ENCODE assay signal across 11 cellular contexts in genomic region chr20:62219101-62219991, GRCh38. TPM values are rescaled to one million over a fixed set of nuclear protein-coding genes. Genes with fewer than 3 reads are reported as not detected.
DNase-seq lines count a peak whose midpoint lies in the region; ATAC-seq and TF ChIP-seq lines count a peak whose summit lies in the region.
"Had no signal": no experiment of that assay in that cellular context is flagged by ENCODE, and none has a peak within 500 bp of the region (broad histone marks: within the 10 kb centered on the region; RNA-seq: fewer than 3 reads in every experiment).

No MANE protein-coding gene starts in this region.

- peak; percentile 32 for ATAC-seq in activated CD8-positive, alpha-beta memory T cell treated with anti-CD3 and anti-CD28 coated beads, Interleukin-2, amount 10 ng/mL, durations not matched to agents 7 days and 5 days
- peak; percentile 4 for ATAC-seq in foreskin keratinocyte
- peak; percentile 19 to 30 for ATAC-seq in stimulated activated naive B cell treated with anti-CD40 and anti-IgM and Interleukin-4, amounts not matched to agents 10 μg/mL and 1 μg/mL and 100 μg/mL, for 72 hours (replicated peaks)

- no peaks in the 10 kb centered on the region for H3K36me3 ChIP-seq in HAP-1 (replicated peaks)

- DNase-seq in activated CD8-positive, alpha-beta memory T cell treated with anti-CD3 and anti-CD28 coated beads, Interleukin-2, amount 10 ng/mL, durations not matched to agents 7 days and 5 days: no peak
- DNase-seq in activated CD8-positive, alpha-beta memory T cell treated with anti-CD3 and anti-CD28 coated beads, Interleukin-2, amount 50 U/mL, for 48 hours: no peak
- peak; percentile 78 for DNase-seq in NCI-H82 (lab: John Stamatoyannopoulos, UW)
- DNase-seq in foreskin keratinocyte: no peak
- DNase-seq in stimulated activated naive B cell treated with anti-CD40 and anti-IgM and Interleukin-4, amounts not matched to agents 10 μg/mL and 1 μg/mL and 100 μg/mL, for 72 hours: no peak
- no peak for DNase-seq in globus pallidus (ENCODE audit: low spot score)
- no peak for DNase-seq in activated CD8-positive, alpha-beta memory T cell treated with anti-CD3 and anti-CD28 coated beads for 24 hours
- DNase-seq in HAP-1 (ENCODE audit: low spot score in 2 of 2): no peak

- H3K4me1 ChIP-seq in foreskin keratinocyte (no peaks in the 10 kb centered on the region), HAP-1 (no peaks in the 10 kb centered on the region)

- TF ChIP-seq CTCF in foreskin keratinocyte (conservative IDR thresholded peaks at IDR 0.05): no peak

- H3K36me3 Mint-ChIP-seq in activated CD8-positive, alpha-beta memory T cell treated with anti-CD3 and anti-CD28 coated beads, Interleukin-2, amount 10 ng/mL, durations not matched to agents 7 days and 5 days: no peaks in the 10 kb centered on the region
- no peaks in the 10 kb centered on the region for H3K36me3 Mint-ChIP-seq in stimulated activated naive B cell treated with anti-CD40 and anti-IgM and Interleukin-4, amounts not matched to agents 10 μg/mL and 1 μg/mL and 100 μg/mL, for 72 hours

- H3K4me3 Mint-ChIP-seq in activated CD8-positive, alpha-beta memory T cell treated with anti-CD3 and anti-CD28 coated beads, Interleukin-2, amount 10 ng/mL, durations not matched to agents 7 days and 5 days: no peak overlapping the region
- H3K4me3 Mint-ChIP-seq in stimulated activated naive B cell treated with anti-CD40 and anti-IgM and Interleukin-4, amounts not matched to agents 10 μg/mL and 1 μg/mL and 100 μg/mL, for 72 hours: peak overlapping the region; percentile 59 to 71

- H3K27ac ChIP-seq in foreskin keratinocyte: no peak overlapping the region
- H3K27ac ChIP-seq: C4-2B had no signal

- CTCF ChIA-PET in activated CD8-positive, alpha-beta memory T cell treated with anti-CD3 and anti-CD28 coated beads, Interleukin-2, amount 10 ng/mL, durations not matched to agents 7 days and 5 days (lab: Charles Lee): no interaction called here

- H3K4me3 ChIP-seq in HAP-1: no peak overlapping the region

- peaks cover 33% of the 10 kb centered on the region for H3K27me3 Mint-ChIP-seq in activated CD8-positive, alpha-beta memory T cell treated with anti-CD3 and anti-CD28 coated beads, Interleukin-2, amount 10 ng/mL, durations not matched to agents 7 days and 5 days
- peaks cover 60 to 84% of the 10 kb centered on the region in 2 donors for H3K27me3 Mint-ChIP-seq in stimulated activated naive B cell treated with anti-CD40 and anti-IgM and Interleukin-4, amounts not matched to agents 10 μg/mL and 1 μg/mL and 100 μg/mL, for 72 hours

- H3K27me3 ChIP-seq in foreskin keratinocyte: peaks cover 86% of the 10 kb centered on the region
- peaks cover 78% of the 10 kb centered on the region for H3K27me3 ChIP-seq in HAP-1 (ENCODE audit: low read depth)

- in situ Hi-C loops in HAP-1 (cut with MboI; ENCODE audit: low sequenced_read_pairs): no loop called here

- H3K27ac Mint-ChIP-seq in activated CD8-positive, alpha-beta memory T cell treated with anti-CD3 and anti-CD28 coated beads, Interleukin-2, amount 10 ng/mL, durations not matched to agents 7 days and 5 days: no peak overlapping the region
- no peak overlapping the region for H3K27ac Mint-ChIP-seq in stimulated activated naive B cell treated with anti-CD40 and anti-IgM and Interleukin-4, amounts not matched to agents 10 μg/mL and 1 μg/mL and 100 μg/mL, for 72 hours

- no peaks in the 10 kb centered on the region for H3K9me3 ChIP-seq in HAP-1

- H3K4me1 Mint-ChIP-seq in activated CD8-positive, alpha-beta memory T cell treated with anti-CD3 and anti-CD28 coated beads, Interleukin-2, amount 10 ng/mL, durations not matched to agents 7 days and 5 days: no peaks in the 10 kb centered on the region
- peaks cover 9 to 18% of the 10 kb centered on the region in 2 donors for H3K4me1 Mint-ChIP-seq in stimulated activated naive B cell treated with anti-CD40 and anti-IgM and Interleukin-4, amounts not matched to agents 10 μg/mL and 1 μg/mL and 100 μg/mL, for 72 hours

- H3K9me3 Mint-ChIP-seq in activated CD8-positive, alpha-beta memory T cell treated with anti-CD3 and anti-CD28 coated beads, Interleukin-2, amount 10 ng/mL, durations not matched to agents 7 days and 5 days (ENCODE audit: low read depth): no peaks in the 10 kb centered on the region
- H3K9me3 Mint-ChIP-seq in stimulated activated naive B cell treated with anti-CD40 and anti-IgM and Interleukin-4, amounts not matched to agents 10 μg/mL and 1 μg/mL and 100 μg/mL, for 72 hours: no peaks in the 10 kb centered on the region

RNA-seq across cellular contexts. Expression of gene HRH3, which starts 0.7 kb away (rescaled TPM):
- not detected for total RNA-seq in activated CD8-positive, alpha-beta memory T cell treated with anti-CD3 and anti-CD28 coated beads, Interleukin-2, amount 10 ng/mL, durations not matched to agents 7 days and 5 days
- total RNA-seq in foreskin keratinocyte: not detected in 2 replicates
- not detected in 2 replicates for polyA plus RNA-seq in foreskin keratinocyte
- total RNA-seq: dermis microvascular lymphatic vessel endothelial cell, HT1080 had no signal

RNA-seq across cellular contexts. Expression of gene OSBPL2, which starts 19.0 kb away (rescaled TPM):
- 10 to 100 TPM; 27.1 TPM for total RNA-seq in activated CD8-positive, alpha-beta memory T cell treated with anti-CD3 and anti-CD28 coated beads, Interleukin-2, amount 10 ng/mL, durations not matched to agents 7 days and 5 days
- 21.8 and 26.2 TPM in 2 replicates for total RNA-seq in foreskin keratinocyte
- 13.0 and 13.2 TPM in 2 replicates for polyA plus RNA-seq in foreskin keratinocyte

RNA-seq across cellular contexts. Expression of gene MTG2, which starts 36.5 kb away (rescaled TPM):
- 10 to 100 TPM; 34.0 to 40.1 TPM for total RNA-seq in activated CD8-positive, alpha-beta memory T cell treated with anti-CD3 and anti-CD28 coated beads, Interleukin-2, amount 10 ng/mL, durations not matched to agents 7 days and 5 days
- total RNA-seq in foreskin keratinocyte: 29.3 and 35.0 TPM in 2 replicates
- polyA plus RNA-seq in foreskin keratinocyte: 35.1 and 46.1 TPM in 2 replicates
